31 cellular contexts compared by ENCODE assay signal in genomic region chr9:23887781-23888180, GRCh38.
"Had no signal": no experiment of that assay in that cellular context is flagged by ENCODE, and none has a peak within 500 bp of the region (broad histone marks: within the 10 kb centered on the region; RNA-seq: fewer than 3 reads in every experiment).

No MANE protein-coding gene starts in this region.

- H3K4me3 ChIP-seq: esophagus squamous epithelium, heart right ventricle, left lung, lower lobe of right lung, pancreas, prostate gland, sigmoid colon, stomach, thyroid gland, upper lobe of left lung had no signal

- FAIRE-seq: bronchial epithelial cell, islet of Langerhans, pancreas, small intestine had no signal

- H3K4me1 Mint-ChIP-seq: central memory CD8-positive, alpha-beta T cell; nephron; stimulated activated naive B cell treated with anti-CD40 and anti-IgM and Interleukin-4, amounts not matched to agents 10 μg/mL and 1 μg/mL and 100 μg/mL, for 72 hours had no signal

- H3K27ac ChIP-seq: esophagus squamous epithelium, heart right ventricle, left lung, lower lobe of right lung, pancreas, prostate gland, sigmoid colon, stomach, thyroid gland, upper lobe of left lung had no signal

- H3K9me3 ChIP-seq: pancreas, prostate gland, thyroid gland had no signal

- H3K4me3 Mint-ChIP-seq: activated naive CD8-positive, alpha-beta T cell; activated T-cell treated with anti-CD3 and anti-CD28 coated beads, Interleukin-2, amount 50 U/mL, for 72 hours; central memory CD8-positive, alpha-beta T cell; dendritic cell treated with granulocyte-macrophage colony-stimulating factor and Interleukin-4, amounts not matched to agents 40 ng/mL and 50 ng/mL, for 4 days; nephron; stimulated activated naive B cell treated with anti-CD40 and anti-IgM and Interleukin-4, amounts not matched to agents 10 μg/mL and 1 μg/mL and 100 μg/mL, for 72 hours; T-helper 2 cell treated with Interferon-gamma antibody and Interleukin-4, amounts not matched to agents 5 μg/mL and 100 μg/mL, for 36 hours had no signal

- H3K36me3 ChIP-seq: esophagus squamous epithelium, heart right ventricle, left lung, lower lobe of right lung, pancreas, prostate gland, sigmoid colon, stomach, thyroid gland, upper lobe of left lung had no signal

- DNase-seq: activated CD4-positive, alpha-beta T cell treated with anti-CD3 and anti-CD28 coated beads for 4 hours; activated CD4-positive, alpha-beta T cell treated with anti-CD3 and anti-CD28 coated beads, Interleukin-2, amount 50 U/mL, for 4 hours; activated naive CD4-positive, alpha-beta T cell; activated T-cell treated with anti-CD3 and anti-CD28 coated beads for 4 hours; activated T-cell treated with anti-CD3 and anti-CD28 coated beads, Interleukin-2, amount 50 U/mL, for 72 hours; anterior cingulate cortex; esophagus squamous epithelium; foreskin melanocyte; heart right ventricle; left lung; lower lobe of right lung; mesenchymal stem cell; nucleus accumbens; pancreas; retina; sigmoid colon; small intestine; stimulated activated CD4-positive, alpha-beta T cell treated with anti-CD3 and anti-CD28 coated beads, Interleukin-15, amount 100 ng/mL, for 24 hours; stimulated activated CD4-positive, alpha-beta T cell treated with anti-CD3 and anti-CD28 coated beads, Interleukin-2, amount 100 ng/mL, for 24 hours; stimulated activated naive B cell treated with anti-CD40 and anti-IgM and Interleukin-4, amounts not matched to agents 10 μg/mL and 1 μg/mL and 100 μg/mL, for 72 hours; stomach; thyroid gland; upper lobe of left lung had no signal

- H3K36me3 Mint-ChIP-seq: activated naive CD8-positive, alpha-beta T cell; stimulated activated naive B cell treated with anti-CD40 and anti-IgM and Interleukin-4, amounts not matched to agents 10 μg/mL and 1 μg/mL and 100 μg/mL, for 72 hours had no signal

- H3K27me3 ChIP-seq: esophagus squamous epithelium, left lung, pancreas, sigmoid colon, stomach, thyroid gland, upper lobe of left lung had no signal

- H3K27me3 Mint-ChIP-seq: activated naive CD8-positive, alpha-beta T cell; central memory CD8-positive, alpha-beta T cell; dendritic cell treated with granulocyte-macrophage colony-stimulating factor and Interleukin-4, amounts not matched to agents 40 ng/mL and 50 ng/mL, for 4 days; stimulated activated naive B cell treated with anti-CD40 and anti-IgM and Interleukin-4, amounts not matched to agents 10 μg/mL and 1 μg/mL and 100 μg/mL, for 72 hours had no signal

- H3K4me1 ChIP-seq: esophagus squamous epithelium, heart right ventricle, left lung, lower lobe of right lung, pancreas, prostate gland, sigmoid colon, stomach, thyroid gland, upper lobe of left lung had no signal

- H3K27ac Mint-ChIP-seq: activated naive CD8-positive, alpha-beta T cell; activated T-cell treated with anti-CD3 and anti-CD28 coated beads, Interleukin-2, amount 50 U/mL, for 72 hours; dendritic cell treated with granulocyte-macrophage colony-stimulating factor and Interleukin-4, amounts not matched to agents 40 ng/mL and 50 ng/mL, for 4 days; nephron; stimulated activated naive B cell treated with anti-CD40 and anti-IgM and Interleukin-4, amounts not matched to agents 10 μg/mL and 1 μg/mL and 100 μg/mL, for 72 hours; T-helper 2 cell treated with Interferon-gamma antibody and Interleukin-4, amounts not matched to agents 5 μg/mL and 100 μg/mL, for 36 hours had no signal

- ATAC-seq: activated T-cell treated with anti-CD3 and anti-CD28 coated beads, Interleukin-2, amount 50 U/mL, for 72 hours; heart right ventricle; left lung; lower lobe of right lung; pancreas; stimulated activated naive B cell treated with anti-CD40 and anti-IgM and Interleukin-4, amounts not matched to agents 10 μg/mL and 1 μg/mL and 100 μg/mL, for 72 hours had no signal
